Comparison of ENCODE assay signal across 2 cellular contexts in the genomic region with DNA sequence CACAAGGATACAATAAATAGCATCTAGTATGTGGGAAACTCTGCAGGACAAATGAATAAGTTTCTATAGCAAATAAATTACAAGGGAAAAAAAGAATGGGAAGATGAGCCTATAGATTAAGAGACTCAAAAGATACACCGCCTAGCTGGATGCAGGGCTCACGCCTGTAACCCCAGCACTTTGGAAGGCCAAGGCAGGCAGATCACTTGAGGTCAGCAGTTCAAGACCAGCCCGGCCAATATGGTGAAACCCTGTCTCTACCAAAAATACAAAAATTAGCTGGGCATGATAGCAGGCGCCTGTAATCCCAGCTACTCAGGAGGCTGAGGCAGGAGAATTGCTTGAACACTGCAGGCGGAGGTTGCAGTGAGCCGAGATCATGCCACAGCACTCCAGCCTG.
DNase-seq lines count a peak whose midpoint lies in the region; ATAC-seq, FAIRE-seq and TF ChIP-seq lines count a peak whose summit lies in the region.
"Not testable (repeated sequence)": the region's sequence is repeated elsewhere in the genome, so short reads cannot be mapped to it uniquely, and the experiment has no call there.

No MANE protein-coding gene starts in this region.

- not testable (repeated sequence) for TF ChIP-seq EP300 in K562 (IDR thresholded peaks at IDR 0.05; ENCODE audit: low read length)

- CTCF ChIA-PET in K562 (lab: Yijun Ruan, JAX; ENCODE audit: low intra/inter-chr PET ratio), result not testable (repeated sequence)

- peak; percentile 12; the same call in 1 of the 3 replicates for ATAC-seq in K562
- not testable (repeated sequence) for ATAC-seq in Right ventricle myocardium inferior

- H3K27ac ChIP-seq in K562 (ENCODE audit: extremely low read depth, low read depth, low read length), result peak overlapping the region; percentile 7

- not testable (repeated sequence) for BruUV-seq in K562 (replicated peaks; lab: Mats Ljungman, UMichigan)

- not testable (repeated sequence) for H3K9me3 ChIP-seq in K562 (replicated peaks; ENCODE audit: control insufficient read depth, insufficient read depth, low read depth, low read length)

- not testable (repeated sequence) for DNase-seq in K562 (ENCODE audit: extremely low read depth in 1 of 4, low spot score in 3 of 4)
- peak; percentile 54 for DNase-seq in Right ventricle myocardium inferior (ENCODE audit: missing footprints)

- H2AFZ ChIP-seq in K562 (ENCODE audit: low read depth, low read length), result peak overlapping the region; percentile 66

- in situ Hi-C loops in K562 (cut with MboI), result not testable (repeated sequence)

- not testable (repeated sequence) for TF ChIP-seq CTCF in K562 (IDR thresholded peaks at IDR 0.05 in 2 of 3, conservative IDR thresholded peaks at IDR 0.05 in 1 of 3; ENCODE audit: insufficient read depth in 2 of 3, low read depth in 1 of 3, low read length in 3 of 3)

- H3K9ac ChIP-seq in K562 (ENCODE audit: insufficient read depth in 1 of 2, low read depth in 2 of 2, low read length in 2 of 2), result 0 out of 4 replicates have a peak overlapping the region, but pooled peaks of 1 of the 2 experiments have one; percentile 26

- WGBS in K562 (ENCODE audit: insufficient coverage, low coverage, missing lambda C conversion rate), result 26% methylated on average over 6 of the region's 6 CpGs

- not testable (repeated sequence) for H3K79me2 ChIP-seq in K562 (ENCODE audit: control insufficient read depth, insufficient read depth, low read length)

- peaks cover 13 to 27% of the 10 kb centered on the region in 2 experiments; a peak in 4 of 5 replicates for H3K4me1 ChIP-seq in K562 (replicated peaks in 1 of 2; ENCODE audit: control insufficient read depth in 2 of 2, insufficient read depth in 2 of 2, low read length in 2 of 2)

- H4K20me1 ChIP-seq in K562 (replicated peaks; ENCODE audit: control insufficient read depth, insufficient read depth, low read length), result not testable (repeated sequence)

- H3K4me3 ChIP-seq in K562, result not testable (repeated sequence)

- TF ChIP-seq RAD21 in K562 (CRISPR knock-in tag; conservative IDR thresholded peaks at IDR 0.05 in 1 of 2, IDR thresholded peaks at IDR 0.05 in 1 of 2), result not testable (repeated sequence)

- H3K27me3 ChIP-seq in K562 (ENCODE audit: control insufficient read depth in 2 of 2, insufficient read depth in 2 of 2, low read length in 2 of 2), result not testable (repeated sequence)

- not testable (repeated sequence) for FAIRE-seq in K562 (lab: Jason Lieb, UNC)

- not testable (repeated sequence) for H3K9me1 ChIP-seq in K562 (ENCODE audit: control insufficient read depth, insufficient read depth, low read length)

- peak overlapping the region; percentile 35; the same call in 1 of the 2 replicates for H3K4me2 ChIP-seq in K562 (ENCODE audit: insufficient read depth, low read length)

- intact Hi-C loops in K562 (cut with micrococcal nuclease), result loop anchor here (5.0 to 10.0 kb wide), 2 partner anchors 90 to 213 kb away; a partner anchor contains a TSS
- intact Hi-C loops in Right ventricle myocardium inferior (cut with DNase I), result not testable (repeated sequence)

- H3K36me3 ChIP-seq in K562 (ENCODE audit: control insufficient read depth, insufficient read depth, low read length), result not testable (repeated sequence)

- POLR2A ChIA-PET in K562 (lab: Yijun Ruan, JAX), result interaction anchor here (1.0 to 1.3 kb wide), 4 partner anchors 16 to 28 kb away, joined by 3 to 4 read pairs (median 3); no protein-coding TSS in a partner anchor

- not testable (repeated sequence) for TF ChIP-seq POLR2A in K562 (conservative IDR thresholded peaks at IDR 0.05)
